ENCODE assay signal across 9 cellular contexts in the genomic region with DNA sequence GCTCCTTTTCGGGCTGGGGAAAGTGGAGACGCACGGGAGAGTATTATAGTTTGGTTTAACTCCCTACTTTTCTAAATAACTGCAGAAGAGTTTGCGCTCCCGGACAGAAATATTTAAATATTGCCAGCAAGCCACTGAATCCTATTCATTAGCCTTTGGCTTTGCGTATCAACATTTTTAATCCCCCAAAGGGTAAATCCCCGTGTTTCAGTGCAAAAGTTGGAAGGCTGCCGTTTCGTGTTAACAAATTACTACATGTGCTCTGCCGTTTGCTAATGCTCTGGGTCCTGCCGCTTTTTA. TPM values are rescaled to one million over a fixed set of nuclear protein-coding genes. Genes with fewer than 3 reads are reported as not detected.
A peak's percentile ranks its signal among the peaks of the same experiment; 100 is the strongest.
DNase-seq lines count a peak whose midpoint lies in the region; ATAC-seq, FAIRE-seq and TF ChIP-seq lines count a peak whose summit lies in the region.
"Had no signal": no experiment of that assay in that cellular context is flagged by ENCODE, and none has a peak within 500 bp of the region (broad histone marks: within the 10 kb centered on the region; RNA-seq: fewer than 3 reads in every experiment).

No MANE protein-coding gene starts in this region.

- H3K36me3 ChIP-seq in bronchial epithelial cell (ENCODE audit: control insufficient read depth, insufficient read depth, low read length) (no peaks in the 10 kb centered on the region), mucosa of stomach (ENCODE audit: control insufficient read depth, insufficient read depth, low read length) (no peaks in the 10 kb centered on the region)

- H3K4me3 ChIP-seq in bronchial epithelial cell (ENCODE audit: low read depth, low read length) (peak overlapping the region; percentile 60), mucosa of stomach (ENCODE audit: low read length) (peak overlapping the region; percentile 28)

- peaks cover 10% of the 10 kb centered on the region for H3K4me1 ChIP-seq in mucosa of stomach (ENCODE audit: control insufficient read depth, insufficient read depth, low read length)

- FAIRE-seq in bronchial epithelial cell (lab: Jason Lieb, UNC) = no peak

- no peak for ATAC-seq in stimulated activated naive CD8-positive, alpha-beta T cell treated with anti-CD3 and anti-CD28 coated beads, Interleukin-15, Interleukin-2, amounts not matched to agents 100 U/mL and 50 U/mL, for 24 hours
- ATAC-seq in HG03342 (IDR thresholded peaks at IDR 0.05; ENCODE audit: unreplicated experiment) = no peak

- H3K9me3 Mint-ChIP-seq in stimulated activated naive CD8-positive, alpha-beta T cell treated with anti-CD3 and anti-CD28 coated beads, Interleukin-15, Interleukin-2, amounts not matched to agents 100 ng/mL and 50 ng/mL, for 24 hours = no peaks in the 10 kb centered on the region

- DNase-seq in stimulated activated naive CD8-positive, alpha-beta T cell treated with anti-CD3 and anti-CD28 coated beads, Interleukin-15, Interleukin-2, amounts not matched to agents 100 U/mL and 50 U/mL, for 24 hours = no peak
- DNase-seq in bronchial epithelial cell (ENCODE audit: low read depth) (no peak), NCI-H2227 (lab: John Stamatoyannopoulos, UW; ENCODE audit: unreplicated experiment) (no peak), NCI-H446 treated with DMSO at 0.1 percent for 48 hours (lab: John Stamatoyannopoulos, UW) (no peak), GM10266 (ENCODE audit: extremely low spot score) (no peak)
- DNase-seq: GF-D8 had no signal

- H3K4me1 Mint-ChIP-seq in stimulated activated naive CD8-positive, alpha-beta T cell treated with anti-CD3 and anti-CD28 coated beads, Interleukin-15, Interleukin-2, amounts not matched to agents 100 ng/mL and 50 ng/mL, for 24 hours (ENCODE audit: low read depth) = peaks cover 26% of the 10 kb centered on the region

- peaks cover 13% of the 10 kb centered on the region for H3K27me3 ChIP-seq in bronchial epithelial cell (ENCODE audit: control insufficient read depth, insufficient read depth, low read length)
- peaks cover 40% of the 10 kb centered on the region for H3K27me3 ChIP-seq in mucosa of stomach (ENCODE audit: control insufficient read depth, insufficient read depth, low read length)

- H3K27me3 Mint-ChIP-seq in stimulated activated naive CD8-positive, alpha-beta T cell treated with anti-CD3 and anti-CD28 coated beads, Interleukin-15, Interleukin-2, amounts not matched to agents 100 ng/mL and 50 ng/mL, for 24 hours = peaks cover 48% of the 10 kb centered on the region

- no peak for TF ChIP-seq CTCF in bronchial epithelial cell (IDR thresholded peaks at IDR 0.05; ENCODE audit: insufficient read depth, low read length, severe bottlenecking)
- TF ChIP-seq CTCF in GM10266 (IDR thresholded peaks at IDR 0.05; ENCODE audit: control insufficient read depth, insufficient read depth, low read depth, missing control alignments) = no peak

- peak overlapping the region; percentile 84 for H3K4me3 Mint-ChIP-seq in stimulated activated naive CD8-positive, alpha-beta T cell treated with anti-CD3 and anti-CD28 coated beads, Interleukin-15, Interleukin-2, amounts not matched to agents 100 ng/mL and 50 ng/mL, for 24 hours

- H3K36me3 Mint-ChIP-seq in stimulated activated naive CD8-positive, alpha-beta T cell treated with anti-CD3 and anti-CD28 coated beads, Interleukin-15, Interleukin-2, amounts not matched to agents 100 ng/mL and 50 ng/mL, for 24 hours (ENCODE audit: low read depth) = no peaks in the 10 kb centered on the region

- peak overlapping the region; percentile 74 for H3K27ac Mint-ChIP-seq in stimulated activated naive CD8-positive, alpha-beta T cell treated with anti-CD3 and anti-CD28 coated beads, Interleukin-15, Interleukin-2, amounts not matched to agents 100 ng/mL and 50 ng/mL, for 24 hours

- H3K9ac ChIP-seq in mucosa of stomach (ENCODE audit: low read length) = peak overlapping the region; percentile 50

- no peaks in the 10 kb centered on the region for H3K9me3 ChIP-seq in mucosa of stomach (ENCODE audit: control insufficient read depth, low read length)

RNA-seq across cellular contexts. Expression of a gene that starts 0.4 kb away (rescaled TPM):
- total RNA-seq in bronchial epithelial cell = 0.13 TPM in 1 of 2 replicates, not detected in the other

RNA-seq across cellular contexts. Expression of a gene that starts 32.0 kb away (rescaled TPM):
- total RNA-seq in bronchial epithelial cell = 8.7 and 14.0 TPM in 2 replicates
